Comparison of ENCODE assay signal across 9 cellular contexts in genomic region chr10:76317078-76317477, GRCh38.
"Had no signal": no experiment of that assay in that cellular context is flagged by ENCODE, and none has a peak within 500 bp of the region (broad histone marks: within the 10 kb centered on the region; RNA-seq: fewer than 3 reads in every experiment).

No MANE protein-coding gene starts in this region.

- H3K4me1 ChIP-seq: HAP-1 had no signal

- H3K4me3 Mint-ChIP-seq: GM23338, H9, HFFc6 had no signal

- H3K9ac ChIP-seq: GM23248 had no signal

- H3K4me2 ChIP-seq: GM23338 had no signal

- H3K27ac Mint-ChIP-seq: GM23338, H9, HFFc6 had no signal

- H3K36me3 ChIP-seq: HAP-1 had no signal

- H3K4me3 ChIP-seq: GM23248, GM23338, HAP-1 had no signal

- H2AFZ ChIP-seq: GM23248 had no signal

- DNase-seq: GM23248, GOT3, H7, H9, HCEC 1CT, HFFc6 had no signal

- H3K9me3 Mint-ChIP-seq: GM23338, H9 had no signal

- H3K9me3 ChIP-seq: HAP-1 had no signal

- H3K27ac ChIP-seq: GM23248 had no signal

- ATAC-seq: GM23338, HCT116 had no signal
